ENCODE assay signal across 9 cellular contexts in genomic region chr2:288743-289361, GRCh38. TPM values are rescaled to one million over a fixed set of nuclear protein-coding genes. Genes with fewer than 3 reads are reported as not detected.
DNase-seq lines count a peak whose midpoint lies in the region; ATAC-seq and TF ChIP-seq lines count a peak whose summit lies in the region.
"Had no signal": no experiment of that assay in that cellular context is flagged by ENCODE, and none has a peak within 500 bp of the region (broad histone marks: within the 10 kb centered on the region; RNA-seq: fewer than 3 reads in every experiment).

No MANE protein-coding gene starts in this region.

- POLR2A ChIA-PET in Caco-2 (lab: Charles Lee): no interaction called here

- BruUV-seq in Caco-2 (replicated peaks; lab: Mats Ljungman, UMichigan): no TSS peak

- intact Hi-C loops in Caco-2 (cut with micrococcal nuclease; ENCODE audit: unreplicated experiment): no loop called here

- no peaks in the 10 kb centered on the region for H3K36me3 Mint-ChIP-seq in Caco-2 (ENCODE audit: insufficient read depth, unreplicated experiment)
- peaks cover 16% of the 10 kb centered on the region for H3K36me3 Mint-ChIP-seq in osteocyte (ENCODE audit: unreplicated experiment)

- H3K27ac Mint-ChIP-seq in Caco-2 (ENCODE audit: unreplicated experiment) (no peak overlapping the region), osteocyte (ENCODE audit: unreplicated experiment) (no peak overlapping the region)
- H3K27ac Mint-ChIP-seq: dendritic cell treated with granulocyte-macrophage colony-stimulating factor and Interleukin-4, amounts not matched to agents 40 ng/mL and 50 ng/mL, for 4 days had no signal

- ATAC-seq in GM18868 (IDR thresholded peaks at IDR 0.05; ENCODE audit: unreplicated experiment) (no peak), HG03280 (IDR thresholded peaks at IDR 0.05; ENCODE audit: unreplicated experiment) (no peak), esophagus mucosa (no peak)

- CTCF ChIA-PET in Caco-2 (lab: Charles Lee): no interaction called here

- TF ChIP-seq CTCF in Caco-2 (IDR thresholded peaks at IDR 0.05; ENCODE audit: insufficient read depth in 1 of 2, low read depth in 1 of 2, low read length in 1 of 2, severe bottlenecking in 1 of 2, unreplicated experiment in 1 of 2) (no peak), fibroblast of villous mesenchyme (IDR thresholded peaks at IDR 0.05; ENCODE audit: insufficient read depth, low read depth, low read length) (no peak), osteocyte (IDR thresholded peaks at IDR 0.05) (no peak)

- H3K27me3 ChIP-seq in Caco-2 (replicated peaks; ENCODE audit: control insufficient read depth, insufficient read depth, low read length) (no peaks in the 10 kb centered on the region; the same call in none of the 2 replicates), MG63 (peaks cover 8% of the 10 kb centered on the region; the same call in 1 of the 2 replicates)

- no peaks in the 10 kb centered on the region for H3K9me3 ChIP-seq in Caco-2
- H3K9me3 ChIP-seq in MG63: no peaks in the 10 kb centered on the region

- H3K9me3 Mint-ChIP-seq in Caco-2 (ENCODE audit: unreplicated experiment) (no peaks in the 10 kb centered on the region), osteocyte (ENCODE audit: unreplicated experiment) (no peaks in the 10 kb centered on the region)
- H3K9me3 Mint-ChIP-seq: dendritic cell treated with granulocyte-macrophage colony-stimulating factor and Interleukin-4, amounts not matched to agents 40 ng/mL and 50 ng/mL, for 4 days had no signal

- H3K4me3 ChIP-seq in Caco-2 (ENCODE audit: low read depth, low read length): peak overlapping the region; percentile 41
- H3K4me3 ChIP-seq in MG63: peak overlapping the region; percentile 13; the same call in 1 of the 2 replicates
- peak overlapping the region; percentile 58 for H3K4me3 ChIP-seq in fibroblast of villous mesenchyme (ENCODE audit: low read depth, low read length)

- H3K36me3 ChIP-seq in Caco-2 (ENCODE audit: control insufficient read depth, insufficient read depth, low read length) (no peaks in the 10 kb centered on the region), MG63 (no peaks in the 10 kb centered on the region)

- H3K27me3 Mint-ChIP-seq in Caco-2 (ENCODE audit: insufficient read depth, unreplicated experiment) (peaks cover 12% of the 10 kb centered on the region), osteocyte (ENCODE audit: unreplicated experiment) (peaks cover 3% of the 10 kb centered on the region)

- DNase-seq in Caco-2 (no peak), MG63 (no peak), fibroblast of villous mesenchyme (ENCODE audit: low read depth) (no peak), osteocyte (ENCODE audit: extremely low spot score, unreplicated experiment) (no peak), NCI-H1105 treated with DMSO at 0.1 percent for 48 hours (lab: John Stamatoyannopoulos, UW) (no peak)

- no peaks in the 10 kb centered on the region for H3K4me1 Mint-ChIP-seq in Caco-2 (ENCODE audit: low read depth, unreplicated experiment)
- H3K4me1 Mint-ChIP-seq in osteocyte (ENCODE audit: unreplicated experiment): peaks cover 26% of the 10 kb centered on the region

- H3K4me3 Mint-ChIP-seq in Caco-2 (ENCODE audit: unreplicated experiment): peak overlapping the region; percentile 67
- peak overlapping the region; percentile 83 for H3K4me3 Mint-ChIP-seq in osteocyte (ENCODE audit: unreplicated experiment)

- peaks cover 4% of the 10 kb centered on the region; the same call in 1 of the 2 replicates for H3K4me1 ChIP-seq in Caco-2

RNA-seq across cellular contexts. Expression of gene ALKAL2, which starts 1.0 kb away (rescaled TPM):
- not detected in 2 replicates for total RNA-seq in Caco-2 (2022)
- total RNA-seq in MG63 (2014; rRNA removed; shearing (Covaris generic); ENCODE audit: low replicate concordance): not detected in 2 replicates
- 0.43 TPM in 1 of 2 replicates, not detected in the other for total RNA-seq in fibroblast of villous mesenchyme
- 50.0 and 52.9 TPM in 2 replicates for total RNA-seq in osteocyte
- total RNA-seq in esophagus mucosa: 0.44 TPM

RNA-seq across cellular contexts. Expression of gene ACP1, which starts 24.1 kb away (rescaled TPM):
- total RNA-seq in Caco-2 (2022): 166 and 193 TPM in 2 replicates
- total RNA-seq in MG63 (2014; rRNA removed; shearing (Covaris generic); ENCODE audit: low replicate concordance): 130 and 152 TPM in 2 replicates
- 71.7 and 89.5 TPM in 2 replicates for total RNA-seq in fibroblast of villous mesenchyme
- 81.4 and 82.9 TPM in 2 replicates for total RNA-seq in osteocyte
- 61.2 TPM for total RNA-seq in esophagus mucosa

RNA-seq across cellular contexts. Expression of gene SH3YL1, which starts 25.0 kb away (rescaled TPM):
- total RNA-seq in Caco-2 (2022): 76.0 and 77.3 TPM in 2 replicates
- total RNA-seq in MG63 (2014; rRNA removed; shearing (Covaris generic); ENCODE audit: low replicate concordance): 19.4 and 26.6 TPM in 2 replicates
- 30.3 and 35.4 TPM in 2 replicates for total RNA-seq in fibroblast of villous mesenchyme
- 50.2 and 55.5 TPM in 2 replicates for total RNA-seq in osteocyte
- total RNA-seq in esophagus mucosa: 56.9 TPM

Comparison
In these comparisons a context has a peak if more than half of its experiments do, and no peak if none do; other contexts are left out.
1. RNA of gene ALKAL2, which starts 1.0 kb away (total RNA-seq): 50.0 to 52.9 TPM in osteocyte; 0.44 TPM in esophagus mucosa (single experiment), 0.43 TPM in fibroblast of villous mesenchyme, not detected in Caco-2 and not detected in MG63; every median in the first group is over 10 times any median in the second.
2. Peak in every context shown above with its lines, with median percentiles within 50 percentile points of each other: H3K4me3 ChIP-seq.